14 cellular contexts compared by ENCODE assay signal in the genomic region with DNA sequence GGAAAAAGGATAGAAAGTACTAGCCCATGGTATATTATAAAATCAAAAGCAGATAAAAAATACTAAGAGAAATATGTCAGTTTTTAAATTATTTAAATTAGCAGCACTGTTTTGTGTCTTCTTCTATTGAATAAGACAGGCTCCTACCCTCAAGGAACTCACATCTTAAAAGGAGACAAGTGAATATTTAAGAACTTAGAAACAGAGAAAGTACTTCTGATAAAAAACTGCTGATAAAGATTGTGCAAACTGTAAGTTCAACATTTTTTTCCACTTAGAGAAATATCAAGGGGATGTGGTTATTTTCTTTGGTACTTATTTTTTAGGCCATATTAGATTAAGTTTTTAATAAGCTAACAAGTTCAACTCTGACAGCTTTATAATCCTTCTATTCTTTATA. TPM values are rescaled to one million over a fixed set of nuclear protein-coding genes. Genes with fewer than 3 reads are reported as not detected.
A peak's percentile ranks its signal among the peaks of the same experiment; 100 is the strongest.
DNase-seq lines count a peak whose midpoint lies in the region; ATAC-seq and TF ChIP-seq lines count a peak whose summit lies in the region.
"Had no signal": no experiment of that assay in that cellular context is flagged by ENCODE, and none has a peak within 500 bp of the region (broad histone marks: within the 10 kb centered on the region; RNA-seq: fewer than 3 reads in every experiment).

No MANE protein-coding gene starts in this region.

- intact Hi-C loops in upper lobe of right lung (cut with DNase I): no loop called here

- CTCF ChIA-PET in activated CD8-positive, alpha-beta memory T cell treated with anti-CD3 and anti-CD28 coated beads, Interleukin-2, amount 10 ng/mL, durations not matched to agents 7 days and 5 days (lab: Charles Lee): interaction anchor here (1.3 to 1.8 kb wide), 3 partner anchors 152 to 170 kb away, joined by 3 to 9 read pairs (median 5); no protein-coding TSS in a partner anchor

- H3K27ac ChIP-seq in upper lobe of right lung: peak overlapping the region; percentile 44

- no peak overlapping the region for H3K4me3 Mint-ChIP-seq in activated CD8-positive, alpha-beta memory T cell treated with anti-CD3 and anti-CD28 coated beads, Interleukin-2, amount 10 ng/mL, durations not matched to agents 7 days and 5 days
- H3K4me3 Mint-ChIP-seq in effector memory CD8-positive, alpha-beta T cell: peak overlapping the region; percentile 41 to 51
- H3K4me3 Mint-ChIP-seq: activated B cell treated with CpG ODN at 0.5 μM for 24 hours, GM23338 had no signal

- H3K4me1 ChIP-seq in upper lobe of right lung: peaks cover 35% of the 10 kb centered on the region

- H3K27me3 Mint-ChIP-seq in activated CD8-positive, alpha-beta memory T cell treated with anti-CD3 and anti-CD28 coated beads, Interleukin-2, amount 10 ng/mL, durations not matched to agents 7 days and 5 days: no peaks in the 10 kb centered on the region
- no peaks in the 10 kb centered on the region for H3K27me3 Mint-ChIP-seq in effector memory CD8-positive, alpha-beta T cell
- H3K27me3 Mint-ChIP-seq: activated B cell treated with CpG ODN at 0.5 μM for 24 hours had no signal

- no peak for ATAC-seq in activated CD8-positive, alpha-beta memory T cell treated with anti-CD3 and anti-CD28 coated beads, Interleukin-2, amount 10 ng/mL, durations not matched to agents 7 days and 5 days
- no peak for ATAC-seq in SK-N-SH treated with all-trans-retinoic acid at 6 μM for 48 hours
- no peak for ATAC-seq in effector memory CD8-positive, alpha-beta T cell (replicated peaks)
- ATAC-seq in upper lobe of right lung: no peak
- ATAC-seq in GM21526 (IDR thresholded peaks at IDR 0.05; ENCODE audit: low FRiP score, unreplicated experiment): no peak
- ATAC-seq in HG03175 (IDR thresholded peaks at IDR 0.05; ENCODE audit: unreplicated experiment): no peak
- no peak for ATAC-seq in HG03045 (IDR thresholded peaks at IDR 0.05; ENCODE audit: unreplicated experiment)
- ATAC-seq: GM12878, GM23338 had no signal

- no peak for TF ChIP-seq CTCF in upper lobe of right lung (IDR thresholded peaks at IDR 0.05)

- H3K4me3 ChIP-seq in upper lobe of right lung: no peak overlapping the region
- H3K4me3 ChIP-seq: GM12878, GM23338 had no signal

- H3K9me3 Mint-ChIP-seq in activated CD8-positive, alpha-beta memory T cell treated with anti-CD3 and anti-CD28 coated beads, Interleukin-2, amount 10 ng/mL, durations not matched to agents 7 days and 5 days (ENCODE audit: low read depth): peaks cover 5% of the 10 kb centered on the region
- no peaks in the 10 kb centered on the region for H3K9me3 Mint-ChIP-seq in effector memory CD8-positive, alpha-beta T cell
- H3K9me3 Mint-ChIP-seq: activated B cell treated with CpG ODN at 0.5 μM for 24 hours, GM23338 had no signal

- H3K36me3 Mint-ChIP-seq in activated CD8-positive, alpha-beta memory T cell treated with anti-CD3 and anti-CD28 coated beads, Interleukin-2, amount 10 ng/mL, durations not matched to agents 7 days and 5 days: peaks cover 31% of the 10 kb centered on the region
- H3K36me3 Mint-ChIP-seq in effector memory CD8-positive, alpha-beta T cell (ENCODE audit: insufficient read depth): peaks cover 23% of the 10 kb centered on the region

- DNase-seq in activated CD8-positive, alpha-beta memory T cell treated with anti-CD3 and anti-CD28 coated beads, Interleukin-2, amount 10 ng/mL, durations not matched to agents 7 days and 5 days: no peak
- no peak for DNase-seq in activated CD8-positive, alpha-beta memory T cell treated with anti-CD3 and anti-CD28 coated beads, Interleukin-2, amount 50 U/mL, for 4 hours
- DNase-seq in effector memory CD8-positive, alpha-beta T cell: no peak
- no peak for DNase-seq in upper lobe of right lung
- DNase-seq: activated B cell treated with CpG ODN at 0.5 μM for 24 hours, caudate nucleus, NCI-H1436, SHP77 had no signal

- H3K9me3 ChIP-seq in upper lobe of right lung: no peaks in the 10 kb centered on the region

- H3K27ac Mint-ChIP-seq in activated CD8-positive, alpha-beta memory T cell treated with anti-CD3 and anti-CD28 coated beads, Interleukin-2, amount 10 ng/mL, durations not matched to agents 7 days and 5 days: peak overlapping the region; percentile 83
- peak overlapping the region; percentile 56 to 84 for H3K27ac Mint-ChIP-seq in effector memory CD8-positive, alpha-beta T cell
- H3K27ac Mint-ChIP-seq: activated B cell treated with CpG ODN at 0.5 μM for 24 hours, GM23338 had no signal

- no peaks in the 10 kb centered on the region for H3K36me3 ChIP-seq in upper lobe of right lung

- peaks cover 78% of the 10 kb centered on the region for H3K4me1 Mint-ChIP-seq in activated CD8-positive, alpha-beta memory T cell treated with anti-CD3 and anti-CD28 coated beads, Interleukin-2, amount 10 ng/mL, durations not matched to agents 7 days and 5 days
- peaks cover 39 to 70% of the 10 kb centered on the region in 2 donors for H3K4me1 Mint-ChIP-seq in effector memory CD8-positive, alpha-beta T cell (ENCODE audit: low read depth in 2 of 2)

- no peaks in the 10 kb centered on the region for H3K27me3 ChIP-seq in upper lobe of right lung

TF ChIP-seq in SK-N-SH treated with all-trans-retinoic acid at 6 μM for 48 hours, 23 proteins besides CTCF, POLR2A, EP300 and RAD21:
- no peak for TF ChIP-seq OSR1 (CRISPR knock-in tag; IDR thresholded peaks at IDR 0.05)
- TF ChIP-seq ISL1 (CRISPR knock-in tag; IDR thresholded peaks at IDR 0.05): peak; percentile 59

RNA-seq across cellular contexts. Expression of a gene that starts 3.0 kb away (rescaled TPM):
- total RNA-seq in activated CD8-positive, alpha-beta memory T cell treated with anti-CD3 and anti-CD28 coated beads, Interleukin-2, amount 10 ng/mL, durations not matched to agents 7 days and 5 days: 10 to 100 TPM; 56.3 to 73.6 TPM
- 50.3 TPM for total RNA-seq in upper lobe of right lung
